ENCODE assay signal across 15 cellular contexts in the genomic region with DNA sequence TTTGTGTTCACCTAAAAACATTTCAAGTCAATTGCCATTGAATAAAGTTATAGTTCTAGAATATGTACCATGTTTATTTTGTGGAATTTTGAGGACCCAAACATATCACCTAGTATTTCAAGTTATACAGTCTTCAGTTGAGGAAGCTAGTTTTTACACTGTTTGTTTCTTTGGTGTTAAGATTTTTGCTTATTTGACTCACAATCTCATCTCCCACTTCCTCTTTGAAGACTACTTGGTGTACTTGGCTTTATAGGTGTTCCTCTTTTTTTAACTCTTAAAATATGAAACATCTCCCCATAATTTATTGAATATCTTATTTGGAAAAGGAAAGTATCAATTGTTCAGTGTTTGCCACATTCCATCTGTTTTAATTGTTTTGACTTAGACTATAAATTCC.
"Had no signal": no experiment of that assay in that cellular context is flagged by ENCODE, and none has a peak within 500 bp of the region (broad histone marks: within the 10 kb centered on the region; RNA-seq: fewer than 3 reads in every experiment).

No MANE protein-coding gene starts in this region.

- H3K27me3 Mint-ChIP-seq: activated naive CD4-positive, alpha-beta T cell treated with anti-CD3 and anti-CD28 coated beads, Interleukin-2, amount 10 ng/mL, durations not matched to agents 7 days and 5 days; activated T-helper 17 cell treated with anti-CD3 and anti-CD28 coated beads, Interleukin-2, amount 50 U/mL, for 72 hours; progenitor cell of endocrine pancreas; stimulated activated memory B cell treated with anti-CD40 and anti-IgM and Interleukin-4, amounts not matched to agents 10 μg/mL and 1 μg/mL and 100 μg/mL, for 72 hours had no signal

- ATAC-seq: activated CD4-positive, CD25-positive, alpha-beta regulatory T cell treated with anti-CD3 and anti-CD28 coated beads, Interleukin-2, amount 50 U/mL, for 24 hours; activated T-helper 17 cell treated with anti-CD3 and anti-CD28 coated beads, Interleukin-2, amount 50 U/mL, for 72 hours; gastroesophageal sphincter; heart right ventricle; left cardiac atrium; lower lobe of right lung; stimulated activated memory B cell treated with anti-CD40 and anti-IgM and Interleukin-4, amounts not matched to agents 10 μg/mL and 1 μg/mL and 100 μg/mL, for 72 hours had no signal

- H3K4me3 Mint-ChIP-seq: activated naive CD4-positive, alpha-beta T cell treated with anti-CD3 and anti-CD28 coated beads, Interleukin-2, amount 10 ng/mL, durations not matched to agents 7 days and 5 days; activated T-helper 17 cell treated with anti-CD3 and anti-CD28 coated beads, Interleukin-2, amount 50 U/mL, for 72 hours; endodermal cell; nephron; stimulated activated memory B cell treated with anti-CD40 and anti-IgM and Interleukin-4, amounts not matched to agents 10 μg/mL and 1 μg/mL and 100 μg/mL, for 72 hours had no signal

- H3K36me3 Mint-ChIP-seq: activated naive CD4-positive, alpha-beta T cell treated with anti-CD3 and anti-CD28 coated beads, Interleukin-2, amount 10 ng/mL, durations not matched to agents 7 days and 5 days; stimulated activated memory B cell treated with anti-CD40 and anti-IgM and Interleukin-4, amounts not matched to agents 10 μg/mL and 1 μg/mL and 100 μg/mL, for 72 hours had no signal

- H3K9me3 ChIP-seq: gastroesophageal sphincter, heart right ventricle, lower lobe of right lung, right atrium auricular region had no signal

- H3K4me1 ChIP-seq: gastroesophageal sphincter, heart right ventricle, lower lobe of right lung, right atrium auricular region had no signal

- H3K4me3 ChIP-seq: gastroesophageal sphincter, heart right ventricle, lower lobe of right lung, right atrium auricular region had no signal

- H3K27me3 ChIP-seq: gastroesophageal sphincter, heart right ventricle, right atrium auricular region had no signal

- H3K27ac Mint-ChIP-seq: activated naive CD4-positive, alpha-beta T cell treated with anti-CD3 and anti-CD28 coated beads, Interleukin-2, amount 10 ng/mL, durations not matched to agents 7 days and 5 days; activated T-helper 17 cell treated with anti-CD3 and anti-CD28 coated beads, Interleukin-2, amount 50 U/mL, for 72 hours; endodermal cell; nephron; progenitor cell of endocrine pancreas; stimulated activated memory B cell treated with anti-CD40 and anti-IgM and Interleukin-4, amounts not matched to agents 10 μg/mL and 1 μg/mL and 100 μg/mL, for 72 hours had no signal

- H3K9me3 Mint-ChIP-seq: activated naive CD4-positive, alpha-beta T cell treated with anti-CD3 and anti-CD28 coated beads, Interleukin-2, amount 10 ng/mL, durations not matched to agents 7 days and 5 days; activated T-helper 17 cell treated with anti-CD3 and anti-CD28 coated beads, Interleukin-2, amount 50 U/mL, for 72 hours; endodermal cell; nephron had no signal

- H3K4me1 Mint-ChIP-seq: activated naive CD4-positive, alpha-beta T cell treated with anti-CD3 and anti-CD28 coated beads, Interleukin-2, amount 10 ng/mL, durations not matched to agents 7 days and 5 days; activated T-helper 17 cell treated with anti-CD3 and anti-CD28 coated beads, Interleukin-2, amount 50 U/mL, for 72 hours; stimulated activated memory B cell treated with anti-CD40 and anti-IgM and Interleukin-4, amounts not matched to agents 10 μg/mL and 1 μg/mL and 100 μg/mL, for 72 hours had no signal

- DNase-seq: activated CD4-positive, alpha-beta T cell treated with anti-CD3 and anti-CD28 coated beads, Interleukin-2, amount 50 U/mL, for 4 hours; activated naive CD4-positive, alpha-beta T cell treated with anti-CD3 and anti-CD28 coated beads, Interleukin-2, amount 10 ng/mL, durations not matched to agents 7 days and 5 days; endodermal cell; heart right ventricle; left cardiac atrium; lower lobe of right lung; nucleus accumbens; stimulated activated CD4-positive, alpha-beta T cell treated with anti-CD3 and anti-CD28 coated beads, Interleukin-2, amount 100 ng/mL, for 48 hours had no signal

- H3K36me3 ChIP-seq: gastroesophageal sphincter, heart right ventricle, lower lobe of right lung, right atrium auricular region had no signal

- H3K27ac ChIP-seq: gastroesophageal sphincter, heart right ventricle, lower lobe of right lung, right atrium auricular region had no signal
